ENCODE assay signal across 25 cellular contexts in the genomic region with DNA sequence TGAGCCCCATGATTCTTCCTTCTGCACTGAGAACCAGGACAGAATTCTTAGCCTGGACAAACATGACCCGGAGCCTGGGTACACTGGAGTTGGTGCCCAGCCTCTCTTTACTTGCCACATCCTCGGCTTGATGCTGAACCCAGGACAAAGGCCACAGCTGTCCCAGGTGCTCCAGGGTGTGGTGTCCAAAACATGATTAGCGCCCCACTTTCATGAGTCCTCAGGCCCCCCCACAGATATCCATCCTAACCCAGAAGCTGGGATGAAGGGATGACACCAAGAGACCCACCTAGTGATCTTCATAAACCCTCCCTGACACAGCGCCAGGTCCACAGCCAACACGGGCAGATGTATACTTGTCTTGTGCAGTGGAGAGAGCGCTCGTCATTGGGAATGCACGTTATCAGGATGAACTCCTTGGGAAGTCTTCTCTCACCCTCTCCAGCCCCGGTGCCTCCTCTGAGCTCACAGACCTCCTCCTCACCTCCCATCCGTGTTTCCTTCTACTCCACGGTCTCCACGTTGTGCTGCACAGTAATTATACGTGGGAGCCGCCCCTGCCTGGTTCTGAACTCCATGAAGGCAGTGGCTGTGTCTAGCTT. TPM values are rescaled to one million over a fixed set of nuclear protein-coding genes. Genes with fewer than 3 reads are reported as not detected.
DNase-seq lines count a peak whose midpoint lies in the region; ATAC-seq, FAIRE-seq and TF ChIP-seq lines count a peak whose summit lies in the region.
"Had no signal": no experiment of that assay in that cellular context is flagged by ENCODE, and none has a peak within 500 bp of the region (broad histone marks: within the 10 kb centered on the region; RNA-seq: fewer than 3 reads in every experiment).

No MANE protein-coding gene starts in this region.

- H3K4me1 Mint-ChIP-seq in progenitor cell of endocrine pancreas (ENCODE audit: low read depth): peaks cover 47% of the 10 kb centered on the region
- H3K4me1 Mint-ChIP-seq: CD4-positive, CD25-positive, alpha-beta regulatory T cell had no signal

- H4K20me1 ChIP-seq in DND-41 (ENCODE audit: insufficient read depth, low read length) (no peaks in the 10 kb centered on the region), HepG2 (ENCODE audit: insufficient read depth, low read length) (no peaks in the 10 kb centered on the region)

- H3K79me2 ChIP-seq in DND-41 (ENCODE audit: insufficient read depth, low read length) (no peaks in the 10 kb centered on the region), HepG2 (ENCODE audit: insufficient read depth, low read length) (no peaks in the 10 kb centered on the region)

- H3K9me3 ChIP-seq in DND-41 (ENCODE audit: insufficient read depth, low read length, severe bottlenecking): no peaks in the 10 kb centered on the region
- H3K9me3 ChIP-seq in SK-N-MC (ENCODE audit: low read depth, low read length): no peaks in the 10 kb centered on the region
- H3K9me3 ChIP-seq in HepG2 (ENCODE audit: low read length): no peaks in the 10 kb centered on the region
- H3K9me3 ChIP-seq: Peyer's patch, SJSA1, testis had no signal

- no TSS peak for BruUV-seq in HepG2 (replicated peaks; lab: Mats Ljungman, UMichigan)

- H3K27me3 Mint-ChIP-seq in progenitor cell of endocrine pancreas: peaks cover 4% of the 10 kb centered on the region

- 67% methylated on average over 14 of the region's 14 CpGs for WGBS in HepG2 (ENCODE audit: low lambda C conversion rate)

- H2AFZ ChIP-seq in DND-41 (ENCODE audit: low read depth, low read length) (0 out of 2 replicates have a peak overlapping the region, but pooled peaks have one; percentile 32), HepG2 (ENCODE audit: low read length) (no peak overlapping the region)

- H3K4me1 ChIP-seq in DND-41 (ENCODE audit: insufficient read depth, low read length) (no peaks in the 10 kb centered on the region), HepG2 (ENCODE audit: insufficient read depth, low read length) (peaks cover 90% of the 10 kb centered on the region)
- H3K4me1 ChIP-seq: Peyer's patch had no signal

- H3K27ac Mint-ChIP-seq in progenitor cell of endocrine pancreas: peak overlapping the region; percentile 94
- H3K27ac Mint-ChIP-seq: CD4-positive, CD25-positive, alpha-beta regulatory T cell; H9; T-helper 2 cell treated with Interferon-gamma antibody and Interleukin-4, amounts not matched to agents 5 μg/mL and 100 μg/mL, for 36 hours; WTC11 had no signal

- no peaks in the 10 kb centered on the region for H3K36me3 ChIP-seq in DND-41 (ENCODE audit: insufficient read depth, low read length)
- H3K36me3 ChIP-seq in SK-N-MC (ENCODE audit: insufficient read depth, low read length): no peaks in the 10 kb centered on the region
- H3K36me3 ChIP-seq in HepG2 (replicated peaks in 1 of 2; ENCODE audit: control insufficient read depth in 1 of 2, insufficient read depth in 2 of 2, low read length in 2 of 2): no peaks in the 10 kb centered on the region
- no peaks in the 10 kb centered on the region for H3K36me3 ChIP-seq in brain microvascular endothelial cell (replicated peaks)
- H3K36me3 ChIP-seq: Peyer's patch, SJSA1 had no signal

- DNase-seq in DND-41 (no peak), SK-N-MC (ENCODE audit: low read depth, low spot score) (no peak), HepG2 (ENCODE audit: low spot score) (no peak), progenitor cell of endocrine pancreas (ENCODE audit: low spot score, unreplicated experiment) (no peak), substantia nigra (lab: John Stamatoyannopoulos, UW) (no peak), iPS-NIHi7 (ENCODE audit: extremely low spot score) (no peak), 8988T (no peak), brain microvascular endothelial cell (no peak)
- DNase-seq: activated CD4-positive, alpha-beta T cell treated with anti-CD3 and anti-CD28 coated beads, Interleukin-2, amount 50 U/mL, for 48 hours; activated gamma-delta T cell; CD4-positive, CD25-positive, alpha-beta regulatory T cell; erythroblast; foreskin melanocyte; H9; NCI-H2081 treated with DMSO at 0.1 percent for 48 hours; NCI-H510A; NK-92 treated with Interleukin-12 subunit alpha and Interleukin-12 subunit beta, amount 100 ng/mL, for 24 hours; Peyer's patch had no signal

- H3K9ac ChIP-seq in DND-41 (ENCODE audit: low read depth, low read length): no peak overlapping the region
- H3K9ac ChIP-seq in SK-N-MC (ENCODE audit: insufficient read length): peak overlapping the region; percentile 71
- peak overlapping the region; percentile 54; the same call in 1 of the 2 replicates for H3K9ac ChIP-seq in HepG2 (ENCODE audit: insufficient read depth, low read depth, low read length)

- no peak for TF ChIP-seq RAD21 in HepG2 (CRISPR knock-in tag; IDR thresholded peaks at IDR 0.05)

- TF ChIP-seq EP300 in HepG2 (IDR thresholded peaks at IDR 0.05; ENCODE audit: low read depth in 2 of 2, low read length in 2 of 2): no peak
- TF ChIP-seq EP300 in HepG2 (CRISPR knock-in tag; IDR thresholded peaks at IDR 0.05; ENCODE audit: borderline replicate concordance): no peak

- no peak for TF ChIP-seq CTCF in DND-41 (IDR thresholded peaks at IDR 0.05; ENCODE audit: borderline replicate concordance, extremely low read depth, low read length, poor library complexity, severe bottlenecking)
- no peak for TF ChIP-seq CTCF in HepG2 (CRISPR knock-in tag; IDR thresholded peaks at IDR 0.05)
- TF ChIP-seq CTCF in progenitor cell of endocrine pancreas (IDR thresholded peaks at IDR 0.05; ENCODE audit: unreplicated experiment): no peak
- TF ChIP-seq CTCF in brain microvascular endothelial cell (IDR thresholded peaks at IDR 0.05; ENCODE audit: low read depth, low read length, missing control alignments): no peak

- H3K36me3 Mint-ChIP-seq in progenitor cell of endocrine pancreas (ENCODE audit: insufficient read depth): no peaks in the 10 kb centered on the region
- H3K36me3 Mint-ChIP-seq: CD4-positive, CD25-positive, alpha-beta regulatory T cell; WTC11 had no signal

- intact Hi-C loops in HepG2 (cut with micrococcal nuclease; ENCODE audit: unreplicated experiment): loop anchor here (5.0 kb wide), 1 partner anchor 55 kb away; no protein-coding TSS in a partner anchor

- POLR2A ChIA-PET in HepG2 (lab: Yijun Ruan, JAX): interaction anchor here (1.0 kb wide), 1 partner anchor 56 kb away, joined by 3 read pairs; no protein-coding TSS in a partner anchor

- CTCF ChIA-PET in HepG2 (lab: Yijun Ruan, JAX; ENCODE audit: low intra/inter-chr PET ratio, low total read pairs): no interaction called here

- ATAC-seq in DND-41 (ENCODE audit: insufficient read depth, low read depth) (no peak), HepG2 (no peak)
- ATAC-seq: GM12878 had no signal

- no peak for FAIRE-seq in HepG2 (lab: Jason Lieb, UNC)
- FAIRE-seq: bronchial epithelial cell, GM12878 had no signal

- no peak overlapping the region for H3K4me3 Mint-ChIP-seq in progenitor cell of endocrine pancreas (ENCODE audit: low read depth)
- H3K4me3 Mint-ChIP-seq: CD4-positive, CD25-positive, alpha-beta regulatory T cell; H9; T-helper 2 cell treated with Interferon-gamma antibody and Interleukin-4, amounts not matched to agents 5 μg/mL and 100 μg/mL, for 36 hours; WTC11 had no signal

- H3K27me3 ChIP-seq in DND-41 (ENCODE audit: insufficient read depth, low read length, poor library complexity) (no peaks in the 10 kb centered on the region), HepG2 (ENCODE audit: control insufficient read depth in 1 of 2, insufficient read depth in 2 of 2, low read length in 2 of 2) (peaks cover 0 to 4% of the 10 kb centered on the region in 2 experiments; a peak in 1 of 5 replicates), brain microvascular endothelial cell (replicated peaks) (no peaks in the 10 kb centered on the region)
- H3K27me3 ChIP-seq: Peyer's patch, SJSA1, testis had no signal

- H3K27ac ChIP-seq in DND-41 (ENCODE audit: low read length): no peak overlapping the region
- peak overlapping the region; percentile 97 for H3K27ac ChIP-seq in SK-N-MC
- peak overlapping the region; percentile 64 for H3K27ac ChIP-seq in HepG2 (ENCODE audit: extremely low read length, insufficient read depth, low read length)
- no peak overlapping the region for H3K27ac ChIP-seq in substantia nigra (ENCODE audit: low read depth, low read length, poor library complexity, severe bottlenecking)
- H3K27ac ChIP-seq in brain microvascular endothelial cell: no peak overlapping the region
- H3K27ac ChIP-seq: Peyer's patch, SJSA1, testis had no signal

- no peaks in the 10 kb centered on the region for H3K9me3 Mint-ChIP-seq in progenitor cell of endocrine pancreas (ENCODE audit: low read depth)
- H3K9me3 Mint-ChIP-seq: T-helper 2 cell treated with Interferon-gamma antibody and Interleukin-4, amounts not matched to agents 5 μg/mL and 100 μg/mL, for 36 hours; WTC11 had no signal

- TF ChIP-seq POLR2A in HepG2 (IDR thresholded peaks at IDR 0.05; ENCODE audit: insufficient read depth in 1 of 2, low read depth in 2 of 2, low read length in 2 of 2): no peak

- in situ Hi-C loops in HepG2 (cut with HindIII; ENCODE audit: extremely low pct_ligation_motif_present, low pct_unique_long_range_greater_than_20kb) (no loop called here), brain microvascular endothelial cell (cut with HindIII; ENCODE audit: low pct_ligation_motif_present, low sequenced_read_pairs) (no loop called here)

- H3K4me3 ChIP-seq in DND-41 (ENCODE audit: low read depth in 1 of 2, low read length in 2 of 2) (no peak overlapping the region), SK-N-MC (peak overlapping the region; percentile 72), HepG2 (replicated peaks in 1 of 3; ENCODE audit: insufficient read depth in 1 of 3, low read depth in 2 of 3, low read length in 3 of 3) (peak overlapping the region in 1 of 3 experiments; percentile 38; a peak in 2 of 6 replicates), brain microvascular endothelial cell (ENCODE audit: low read depth, low read length) (no peak overlapping the region)
- H3K4me3 ChIP-seq: GM12878, Peyer's patch, SJSA1, testis had no signal

- no peak overlapping the region for H3K4me2 ChIP-seq in DND-41 (ENCODE audit: insufficient read depth, low read length)
- peak overlapping the region; percentile 61 for H3K4me2 ChIP-seq in HepG2 (ENCODE audit: low read depth, low read length)

RNA-seq across cellular contexts. Expression of a gene that starts 3.6 kb away (rescaled TPM):
- total RNA-seq in HepG2 (2016; rRNA removed; fragmentation: Illumina TruSeq; extraction: Trizol) (0.13 and 0.24 TPM in 2 replicates), progenitor cell of endocrine pancreas (0.86 and 2.0 TPM in 2 replicates)
- total RNA-seq in HepG2 (2016; cell fraction: cytosol; rRNA removed; fragmentation: Illumina TruSeq; extraction: Trizol; ENCODE audit: low read depth): not detected in 2 replicates
- total RNA-seq in HepG2 (2016; cell fraction: insoluble cytoplasmic fraction; rRNA removed; fragmentation: Illumina TruSeq; extraction: Trizol): 0.28 and 0.37 TPM in 2 replicates
- total RNA-seq in HepG2 (2016; cell fraction: membrane; rRNA removed; fragmentation: Illumina TruSeq; extraction: Trizol): 0.03 TPM in 1 of 2 replicates, not detected in the other
- 0.34 and 0.62 TPM in 2 replicates for total RNA-seq in HepG2 (2016; cell fraction: nucleus; rRNA removed; fragmentation: Illumina TruSeq; extraction: Trizol)
- polyA plus RNA-seq in HepG2 (2011; rRNA removed): 0.57 and 0.67 TPM in 2 replicates
- 0.24 and 0.28 TPM in 2 replicates for polyA plus RNA-seq in HepG2 (2011; cell fraction: cytosol; rRNA removed)
- polyA plus RNA-seq in HepG2 (2011; cell fraction: nucleus; rRNA removed): 3.3 and 4.6 TPM in 2 replicates
- 0.71 and 0.97 TPM in 2 replicates for polyA plus RNA-seq in HepG2 (2012)
- 0.10 TPM in 1 of 2 replicates, not detected in the other for polyA plus RNA-seq in HepG2 (2016; cell fraction: cytosol; fragmentation: Illumina TruSeq; extraction: Trizol; ENCODE audit: low read depth)
- 0.05 and 0.14 TPM in 2 replicates for polyA plus RNA-seq in HepG2 (2016; cell fraction: insoluble cytoplasmic fraction; fragmentation: Illumina TruSeq; extraction: Trizol; ENCODE audit: low read depth)
- polyA plus RNA-seq in HepG2 (2016; cell fraction: membrane; fragmentation: Illumina TruSeq; extraction: Trizol; ENCODE audit: low read depth): 0.07 TPM in 1 of 2 replicates, not detected in the other
- polyA plus RNA-seq in HepG2 (2016; cell fraction: nucleus; fragmentation: Illumina TruSeq; extraction: Trizol; ENCODE audit: insufficient read depth, low read depth): 0.79 and 1.1 TPM in 2 replicates
- 0.92 and 11.5 TPM in 2 replicates for polyA minus RNA-seq in HepG2 (2011; rRNA and poly(A)+ RNA removed; ENCODE audit: low replicate concordance)
- 0.20 and 0.70 TPM in 2 replicates for polyA minus RNA-seq in HepG2 (2011; cell fraction: cytosol; rRNA and poly(A)+ RNA removed)
- 0.99 and 1.4 TPM in 2 replicates for polyA minus RNA-seq in HepG2 (2011; cell fraction: nucleus; rRNA and poly(A)+ RNA removed)
- total RNA-seq: CD4-positive, CD25-positive, alpha-beta regulatory T cell; H9; mononuclear cell had no signal
- polyA plus RNA-seq: CD4-positive, CD25-positive, alpha-beta regulatory T cell had no signal

Comparison
In these comparisons a context has a peak if more than half of its experiments do, and no peak if none do; other contexts are left out.
1. H3K27ac ChIP-seq: peak in SK-N-MC (single experiment) and HepG2 (single experiment); none in DND-41 (single experiment), substantia nigra (single experiment) and brain microvascular endothelial cell (single experiment).